In the genomic region with DNA sequence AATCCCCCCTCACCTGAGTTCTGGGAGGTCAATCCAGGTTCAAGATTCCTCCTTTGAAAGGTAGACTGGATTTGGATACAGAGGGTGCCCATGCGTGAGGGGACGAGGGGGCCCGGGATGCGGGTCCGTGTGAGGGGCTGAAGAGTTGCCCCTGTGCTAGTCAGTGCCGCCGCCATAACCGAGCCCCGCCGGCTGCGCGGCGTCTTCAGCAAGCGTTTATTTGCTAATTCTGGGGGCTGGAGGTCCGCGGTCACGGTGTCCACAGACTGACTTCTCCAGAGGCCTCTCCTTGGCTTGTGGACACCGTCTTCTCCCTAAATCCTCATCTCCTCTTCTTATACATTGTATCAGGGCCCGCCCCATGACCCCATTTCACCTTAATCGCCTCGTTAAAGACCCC, we compare ENCODE assay signal across 8 cellular contexts. TPM values are rescaled to one million over a fixed set of nuclear protein-coding genes. Genes with fewer than 3 reads are reported as not detected.
"Had no signal": no experiment of that assay in that cellular context is flagged by ENCODE, and none has a peak within 500 bp of the region (broad histone marks: within the 10 kb centered on the region; RNA-seq: fewer than 3 reads in every experiment).

No MANE protein-coding gene starts in this region.

- ATAC-seq: activated T-cell treated with anti-CD3 and anti-CD28 coated beads, Interleukin-2, amount 50 U/mL, for 72 hours; gastrocnemius medialis; stimulated activated memory B cell treated with anti-CD40 and anti-IgM and Interleukin-4, amounts not matched to agents 10 μg/mL and 1 μg/mL and 100 μg/mL, for 72 hours; WTC11 had no signal

- H3K4me2 ChIP-seq: smooth muscle cell had no signal

- H3K36me3 ChIP-seq: gastrocnemius medialis, transverse colon had no signal

- H3K9me3 Mint-ChIP-seq: stimulated activated memory B cell treated with anti-CD40 and anti-IgM and Interleukin-4, amounts not matched to agents 10 μg/mL and 1 μg/mL and 100 μg/mL, for 72 hours had no signal

- H3K27ac Mint-ChIP-seq: activated T-cell treated with anti-CD3 and anti-CD28 coated beads, Interleukin-2, amount 50 U/mL, for 72 hours; stimulated activated memory B cell treated with anti-CD40 and anti-IgM and Interleukin-4, amounts not matched to agents 10 μg/mL and 1 μg/mL and 100 μg/mL, for 72 hours; WTC11 had no signal

- H3K36me3 Mint-ChIP-seq: stimulated activated memory B cell treated with anti-CD40 and anti-IgM and Interleukin-4, amounts not matched to agents 10 μg/mL and 1 μg/mL and 100 μg/mL, for 72 hours; WTC11 had no signal

- H3K9me3 ChIP-seq: gastrocnemius medialis, transverse colon had no signal

- H3K4me3 ChIP-seq: gastrocnemius medialis, smooth muscle cell, transverse colon had no signal

- DNase-seq: activated naive CD4-positive, alpha-beta T cell; activated T-cell treated with anti-CD3 and anti-CD28 coated beads, Interleukin-2, amount 50 U/mL, for 72 hours; transverse colon had no signal

- H3K27ac ChIP-seq: gastrocnemius medialis, transverse colon had no signal

RNA-seq across cellular contexts. Expression of gene SAMD11, which starts 20.9 kb away (rescaled TPM):
- total RNA-seq: T-helper 1 cell treated with Interleukin-12 subunit alpha and Interleukin-12 subunit beta and Interleukin-4 antibody, amounts not matched to agents 30 ng/mL and 1 ng/mL, for 36 hours had no signal
